15 cellular contexts compared by ENCODE assay signal in the genomic region with DNA sequence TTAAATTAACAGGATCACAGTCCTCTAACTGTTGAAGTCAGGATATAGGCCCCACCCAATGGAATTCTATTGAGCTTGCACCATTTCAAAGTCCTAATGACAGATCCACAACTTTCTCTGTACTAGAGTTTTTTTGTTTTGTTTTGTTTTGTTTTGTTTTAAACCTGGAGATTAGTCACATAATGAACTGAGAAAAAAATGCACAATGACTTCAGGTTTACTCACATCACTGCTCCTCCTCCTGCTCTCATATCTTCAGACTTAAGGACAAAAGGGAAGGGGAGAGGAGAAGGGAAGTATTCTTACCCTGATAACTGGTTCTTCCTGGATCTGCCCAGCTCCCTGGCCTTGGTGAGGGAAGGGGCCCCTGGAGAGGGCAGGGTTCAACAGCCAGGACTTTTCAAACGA.
DNase-seq lines count a peak whose midpoint lies in the region; ATAC-seq, FAIRE-seq and TF ChIP-seq lines count a peak whose summit lies in the region.
"Had no signal": no experiment of that assay in that cellular context is flagged by ENCODE, and none has a peak within 500 bp of the region (broad histone marks: within the 10 kb centered on the region; RNA-seq: fewer than 3 reads in every experiment).

No MANE protein-coding gene starts in this region.

- H3K79me1 ChIP-seq in neuronal stem cell (ENCODE audit: low read depth, low read length) = no peaks in the 10 kb centered on the region

- intact Hi-C loops in esophagus muscularis mucosa (cut with DNase I) = loop anchor here (5.0 kb wide), 1 partner anchor 162 kb away; no protein-coding TSS in a partner anchor

- H2BK5ac ChIP-seq in neuronal stem cell (ENCODE audit: low read length) = no peak overlapping the region

- no peak overlapping the region for H3K18ac ChIP-seq in neuronal stem cell (ENCODE audit: low read length)

- no peak for TF ChIP-seq EP300 in esophagus muscularis mucosa (IDR thresholded peaks at IDR 0.05)

- H3K23ac ChIP-seq in neuronal stem cell (ENCODE audit: low read depth, low read length, poor library complexity) = no peak overlapping the region

- H2AFZ ChIP-seq in neuronal stem cell (ENCODE audit: low read length) = peak overlapping the region; percentile 66

- H2BK120ac ChIP-seq in neuronal stem cell (ENCODE audit: low read depth, low read length) = no peak overlapping the region

- H3K4ac ChIP-seq in neuronal stem cell (ENCODE audit: low read length) = no peak overlapping the region

- H2BK15ac ChIP-seq in neuronal stem cell (ENCODE audit: low read length) = no peak overlapping the region

- H3K9me3 ChIP-seq in esophagus muscularis mucosa (no peaks in the 10 kb centered on the region), neuronal stem cell (replicated peaks in 1 of 2; ENCODE audit: control insufficient read depth in 2 of 2, insufficient read depth in 1 of 2, low read depth in 1 of 2, low read length in 2 of 2) (no peaks in the 10 kb centered on the region)
- H3K9me3 ChIP-seq: BLaER1, HAP-1 had no signal

- no peak overlapping the region for H4K91ac ChIP-seq in neuronal stem cell (ENCODE audit: low read depth, low read length, poor library complexity)

- no peak overlapping the region for H3K14ac ChIP-seq in neuronal stem cell (ENCODE audit: low read length)

- H3K27me3 ChIP-seq in esophagus muscularis mucosa (no peaks in the 10 kb centered on the region), neuronal stem cell (ENCODE audit: control insufficient read depth in 3 of 3, insufficient read depth in 3 of 3, low read depth in 1 of 3, low read length in 3 of 3) (no peaks in the 10 kb centered on the region)
- H3K27me3 ChIP-seq: BLaER1 had no signal

- H3K27ac ChIP-seq in esophagus muscularis mucosa (replicated peaks in 1 of 4) = peak overlapping the region; percentile 62 to 84 (median 74)
- H3K27ac ChIP-seq in neuronal stem cell (replicated peaks; ENCODE audit: low read length) = no peak overlapping the region
- H3K27ac ChIP-seq: BLaER1 had no signal

- TF ChIP-seq POLR2A in esophagus muscularis mucosa (IDR thresholded peaks at IDR 0.05; ENCODE audit: low read depth) = no peak

- H3K36me3 ChIP-seq in esophagus muscularis mucosa (no peaks in the 10 kb centered on the region), neuronal stem cell (replicated peaks in 1 of 2; ENCODE audit: control insufficient read depth in 2 of 2, insufficient read depth in 2 of 2, low read length in 2 of 2) (no peaks in the 10 kb centered on the region)
- H3K36me3 ChIP-seq: BLaER1, HAP-1 had no signal

- no peak for ATAC-seq in stimulated activated naive CD8-positive, alpha-beta T cell treated with anti-CD3 and anti-CD28 coated beads, Interleukin-15, Interleukin-2, amounts not matched to agents 100 U/mL and 50 U/mL, for 24 hours
- no peak for ATAC-seq in HG03521 (IDR thresholded peaks at IDR 0.05; ENCODE audit: unreplicated experiment)
- ATAC-seq: activated T-helper 17 cell treated with anti-CD3 and anti-CD28 coated beads, Interleukin-2, amount 50 U/mL, for 72 hours; HepG2 had no signal

- no peak overlapping the region for H3K4me3 ChIP-seq in esophagus muscularis mucosa
- H3K4me3 ChIP-seq in neuronal stem cell (ENCODE audit: low read length in 2 of 2) = no peak overlapping the region
- H3K4me3 ChIP-seq: BLaER1, HAP-1 had no signal

- peaks cover 3 to 50% (median 29%) of the 10 kb centered on the region in 4 donors for H3K4me1 ChIP-seq in esophagus muscularis mucosa
- peaks cover 2 to 9% of the 10 kb centered on the region in 2 donors for H3K4me1 ChIP-seq in neuronal stem cell (ENCODE audit: control insufficient read depth in 2 of 2, insufficient read depth in 1 of 2, low read depth in 1 of 2, low read length in 2 of 2)
- H3K4me1 ChIP-seq: BLaER1 had no signal

- 47% methylated on average over 1 of the region's 1 CpG for WGBS in esophagus muscularis mucosa
- no CpG with 5 or more reads among the region's 1 CpG for WGBS in neuronal stem cell (ENCODE audit: extremely low coverage in 2 of 2, insufficient read length in 2 of 2, insufficient replicate concordance in 1 of 2), 2 donors

- DNase-seq in Caki2 (ENCODE audit: low read depth) (peak; percentile 50), RCC 7860 (ENCODE audit: low spot score) (peak; percentile 67), esophagus muscularis mucosa (ENCODE audit: extremely low spot score) (no peak), neuronal stem cell (ENCODE audit: low spot score) (peak; percentile 26), cerebellar cortex (ENCODE audit: low spot score) (no peak), activated gamma-delta T cell treated with Interleukin-2 at 50 U/mL for 16 hours (no peak)
- DNase-seq in stimulated activated naive CD8-positive, alpha-beta T cell treated with anti-CD3 and anti-CD28 coated beads, Interleukin-15, Interleukin-2, amounts not matched to agents 100 U/mL and 50 U/mL, for 24 hours = no peak
- DNase-seq: activated CD4-positive, alpha-beta T cell treated with anti-CD3 and anti-CD28 coated beads for 48 hours; NCI-H1105 treated with DMSO at 0.1 percent for 48 hours; NCI-H446 had no signal

- H4K8ac ChIP-seq in neuronal stem cell (ENCODE audit: low read depth, low read length) = no peak overlapping the region

- no peak overlapping the region for H3K4me2 ChIP-seq in neuronal stem cell (ENCODE audit: insufficient read depth, low read length, poor library complexity, severe bottlenecking)
- H3K4me2 ChIP-seq: BLaER1 had no signal

- H2BK12ac ChIP-seq in neuronal stem cell (ENCODE audit: low read length) = no peak overlapping the region

- FAIRE-seq in RCC 7860 (lab: Jason Lieb, UNC) = peak; percentile 2
- FAIRE-seq: HepG2 had no signal

- in situ Hi-C loops in Caki2 (cut with HindIII; ENCODE audit: low pct_unique_long_range_greater_than_20kb, low sequenced_read_pairs) = no loop called here

- TF ChIP-seq CTCF in esophagus muscularis mucosa (IDR thresholded peaks at IDR 0.05) = no peak

- H3K9ac ChIP-seq in neuronal stem cell (ENCODE audit: low read depth, low read length, poor library complexity) = no peak overlapping the region
- H3K9ac ChIP-seq: BLaER1 had no signal

- no peak overlapping the region for H2AK5ac ChIP-seq in neuronal stem cell (ENCODE audit: low read depth, low read length)

Comparison
In these comparisons a context has a peak if more than half of its experiments do, and no peak if none do; other contexts are left out.
1. DNase-seq: peak in Caki2 (single experiment), RCC 7860 (single experiment) and neuronal stem cell (single experiment); none in esophagus muscularis mucosa (single experiment), cerebellar cortex (single experiment), activated gamma-delta T cell treated with Interleukin-2 at 50 U/mL for 16 hours (single experiment) and stimulated activated naive CD8-positive, alpha-beta T cell treated with anti-CD3 and anti-CD28 coated beads, Interleukin-15, Interleukin-2, amounts not matched to agents 100 U/mL and 50 U/mL, for 24 hours (single experiment).